ENCODE assay signal across 8 cellular contexts in the genomic region with DNA sequence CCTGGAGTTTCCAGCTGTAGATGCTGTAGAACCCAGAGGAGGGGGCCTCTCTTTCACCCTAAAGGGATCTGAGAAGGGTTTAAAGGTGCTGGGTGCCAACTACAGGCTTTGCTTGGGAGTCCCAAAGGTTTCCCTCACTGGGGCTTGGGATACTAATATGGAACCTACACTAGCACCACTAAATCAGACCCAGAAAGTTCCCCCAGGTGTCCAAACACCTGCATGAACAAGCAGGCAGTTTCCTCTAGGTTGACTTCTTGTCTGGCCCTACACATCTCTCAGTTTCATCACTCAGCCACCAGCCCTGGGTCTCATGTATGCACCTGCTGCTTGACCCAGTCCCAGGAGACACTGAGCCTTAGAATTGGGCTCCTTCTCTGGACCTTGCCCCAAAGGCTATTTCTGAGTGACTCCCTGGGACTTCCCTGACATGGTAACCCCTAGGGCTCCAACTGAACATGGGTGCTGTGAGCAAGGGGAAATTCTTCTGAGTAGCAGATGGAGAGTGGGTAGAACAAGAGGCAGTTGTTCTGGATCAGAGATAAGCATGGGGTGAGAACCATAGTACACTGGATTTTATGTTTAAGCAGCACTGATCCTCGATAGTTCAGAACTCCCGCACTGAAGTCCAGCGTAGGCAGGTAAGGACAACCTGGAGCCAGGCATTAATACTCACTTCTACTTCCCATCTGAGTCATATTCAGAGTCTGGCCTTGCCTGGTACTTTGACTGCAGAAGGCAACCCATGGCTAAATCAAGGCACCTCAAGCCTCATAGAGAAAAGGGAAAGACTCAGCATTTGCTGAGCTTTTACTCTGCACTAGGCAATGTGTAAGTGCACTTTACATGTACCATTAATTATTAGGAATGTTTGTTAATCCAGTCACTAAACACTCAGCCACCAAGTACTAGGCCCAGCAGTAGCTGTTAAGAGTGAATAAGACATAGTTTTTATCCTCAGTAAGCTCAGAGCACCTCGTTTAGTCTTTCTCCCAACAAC. TPM values are rescaled to one million over a fixed set of nuclear protein-coding genes. Genes with fewer than 3 reads are reported as not detected.
A peak's percentile ranks its signal among the peaks of the same experiment; 100 is the strongest.
DNase-seq lines count a peak whose midpoint lies in the region; ATAC-seq and TF ChIP-seq lines count a peak whose summit lies in the region.

No MANE protein-coding gene starts in this region.

- no peaks in the 10 kb centered on the region for H3K9me3 ChIP-seq in OCI-LY1 (ENCODE audit: low read length)

- peak overlapping the region; percentile 91 for H3K27ac ChIP-seq in OCI-LY1 (ENCODE audit: low read depth, low read length, poor library complexity, severe bottlenecking)

- H3K9ac ChIP-seq in OCI-LY1 (ENCODE audit: low read length): peak overlapping the region; percentile 32; the same call in 1 of the 2 replicates

- TF ChIP-seq CTCF in OCI-LY1 (IDR thresholded peaks at IDR 0.05; ENCODE audit: low read length): no peak

- 0 out of 2 replicates have a peak, but pooled peaks cover 3% of the 10 kb centered on the region for H3F3A ChIP-seq in OCI-LY1 (ENCODE audit: insufficient read depth, low read length)

- H3K36me3 ChIP-seq in OCI-LY1 (ENCODE audit: insufficient read depth, low read length): peaks cover 54% of the 10 kb centered on the region

- H2AFZ ChIP-seq in OCI-LY1 (ENCODE audit: low read length): no peak overlapping the region

- H3K79me2 ChIP-seq in OCI-LY1 (ENCODE audit: insufficient read depth, low read length): peaks cover 20% of the 10 kb centered on the region

- ATAC-seq in GM18502 (IDR thresholded peaks at IDR 0.05; ENCODE audit: poor library complexity, unreplicated experiment) (peak; percentile 78), GM21786 (IDR thresholded peaks at IDR 0.05; ENCODE audit: unreplicated experiment) (peak; percentile 91), left colon (peak; percentile 3), left lobe of liver (no peak)

- no peaks in the 10 kb centered on the region for H3K9me2 ChIP-seq in OCI-LY1 (ENCODE audit: low read depth, low read length)

- peaks cover 64% of the 10 kb centered on the region for H3K4me1 ChIP-seq in OCI-LY1 (ENCODE audit: insufficient read depth, low read length, severe bottlenecking)

- peak in 1 of 2 donors; percentile 38 for DNase-seq in left colon
- DNase-seq in RKO (ENCODE audit: low spot score): no peak
- DNase-seq in NCI-H69 (lab: John Stamatoyannopoulos, UW): no peak
- DNase-seq in left lobe of liver (ENCODE audit: low spot score): no peak
- DNase-seq in UCSD-AML1 (lab: John Stamatoyannopoulos, UW; ENCODE audit: unreplicated experiment): no peak

- peak overlapping the region; percentile 31; the same call in 1 of the 2 replicates for H3K4me2 ChIP-seq in OCI-LY1 (ENCODE audit: low read length)

- H3K4me3 ChIP-seq in OCI-LY1 (ENCODE audit: low read depth, low read length, poor library complexity, severe bottlenecking): no peak overlapping the region

- intact Hi-C loops in left colon (cut with DNase I, micrococcal nuclease): no loop called here

- no peaks in the 10 kb centered on the region for H3K27me3 ChIP-seq in OCI-LY1 (ENCODE audit: insufficient read depth, low read length)

- H4K20me1 ChIP-seq in OCI-LY1 (ENCODE audit: insufficient read depth, low read length): no peaks in the 10 kb centered on the region

RNA-seq across cellular contexts. Expression of gene BCL2L1, which starts 16.8 kb away (rescaled TPM):
- total RNA-seq in left colon (10 to 100 TPM; 84.8 to 89.0 TPM), left lobe of liver (35.0 TPM)

RNA-seq across cellular contexts. Expression of gene TPX2, which starts 33.2 kb away (rescaled TPM):
- 10 to 100 TPM in 1 of 2 donors, 1 to 10 TPM in 1; 7.4 to 15.8 TPM for total RNA-seq in left colon
- total RNA-seq in left lobe of liver: 2.0 TPM
